In the genomic region with DNA sequence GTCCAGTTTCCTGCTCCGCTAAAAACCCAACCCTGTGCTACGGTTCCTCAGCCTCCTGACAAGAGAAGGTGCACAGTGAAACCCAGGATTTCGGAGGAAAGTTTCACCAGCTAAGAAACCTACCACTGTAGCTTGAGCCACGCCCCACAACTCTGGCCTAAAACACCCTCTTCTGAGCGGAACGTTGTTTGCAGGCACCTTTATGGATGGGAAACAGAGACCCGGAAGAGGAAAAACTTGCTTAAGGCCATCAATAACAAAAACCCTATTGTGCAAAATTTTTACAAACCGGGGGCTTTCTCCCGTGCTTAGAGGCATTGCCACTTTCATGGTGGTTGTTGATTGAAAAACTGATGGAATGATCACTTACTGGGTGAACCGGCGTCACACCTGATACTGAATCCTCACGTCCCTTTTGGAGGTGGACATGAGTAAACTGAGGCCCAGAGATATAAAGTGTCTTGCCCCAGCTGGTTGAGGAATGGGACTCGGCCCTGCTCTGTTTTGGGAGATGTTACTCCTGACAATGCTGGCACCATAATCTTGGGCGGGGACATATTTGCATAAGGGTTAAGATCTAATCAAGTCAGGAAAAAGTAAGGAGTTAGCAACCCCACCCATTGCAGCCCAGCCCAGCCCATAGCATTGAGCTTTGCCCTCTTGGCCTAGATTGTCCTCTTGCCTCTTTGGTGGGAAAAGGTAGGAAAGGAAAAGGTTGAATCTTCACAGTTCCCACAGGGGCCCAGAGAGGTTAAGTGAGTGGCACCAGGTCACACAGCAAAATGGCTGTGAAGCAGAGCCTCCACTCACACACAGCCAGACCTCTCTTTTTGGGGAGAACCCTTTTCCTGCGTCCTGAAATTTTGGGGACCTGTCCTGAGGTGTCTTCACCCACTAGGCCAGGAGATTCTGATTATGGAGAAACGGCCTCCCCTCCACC, we compare ENCODE assay signal across 8 cellular contexts. TPM values are rescaled to one million over a fixed set of nuclear protein-coding genes. Genes with fewer than 3 reads are reported as not detected.
A peak's percentile ranks its signal among the peaks of the same experiment; 100 is the strongest.
DNase-seq lines count a peak whose midpoint lies in the region; ATAC-seq and TF ChIP-seq lines count a peak whose summit lies in the region.

No MANE protein-coding gene starts in this region.

- DNase-seq in CD8-positive, alpha-beta T cell: no peak
- DNase-seq in NAMALWA (ENCODE audit: low spot score) (peak; percentile 27), body of pancreas (peak in 2 of 4 donors; percentile 21 to 32), left lung (no peak), thyroid gland (peak in 1 of 2 donors; percentile 19), NCI-H1930 (lab: John Stamatoyannopoulos, UW) (no peak)

- CTCF ChIA-PET in CD8-positive, alpha-beta T cell (lab: Charles Lee): interaction anchor here (0.6 to 16.7 kb wide), 3 partner anchors 223 to 255 kb away, joined by 3 to 316 read pairs (median 144); no protein-coding TSS in a partner anchor

- peak overlapping the region; percentile 48 for H3K4me3 ChIP-seq in CD8-positive, alpha-beta T cell (ENCODE audit: low read depth, low read length)
- peak overlapping the region in 1 of 2 donors; percentile 8 for H3K4me3 ChIP-seq in body of pancreas
- H3K4me3 ChIP-seq in left lung: peak overlapping the region; percentile 37 to 41
- H3K4me3 ChIP-seq in thyroid gland (replicated peaks in 1 of 3): peak overlapping the region in 2 of 3 donors; percentile 13 to 43

- peaks cover under 1% of the 10 kb centered on the region for H3K9me3 Mint-ChIP-seq in CD8-positive, alpha-beta T cell

- intact Hi-C loops in CD8-positive, alpha-beta T cell (cut with DNase I, micrococcal nuclease): loop anchor here in 1 of 2 experiments (5.0 kb wide), 1 partner anchor 795 kb away; no protein-coding TSS in a partner anchor
- intact Hi-C loops in body of pancreas (cut with DNase I) (no loop called here), left lung (cut with DNase I) (no loop called here), thyroid gland (cut with DNase I) (no loop called here)

- no peaks in the 10 kb centered on the region for H3K27me3 ChIP-seq in CD8-positive, alpha-beta T cell (ENCODE audit: insufficient read depth, low read length)
- H3K27me3 ChIP-seq in body of pancreas (peaks cover 0 to 5% of the 10 kb centered on the region in 2 donors), left lung (peaks cover 0 to 37% of the 10 kb centered on the region in 2 donors), thyroid gland (no peaks in the 10 kb centered on the region)

- no peaks in the 10 kb centered on the region for H3K36me3 ChIP-seq in CD8-positive, alpha-beta T cell (ENCODE audit: insufficient read depth, low read length)
- H3K36me3 ChIP-seq in body of pancreas (replicated peaks in 1 of 2; ENCODE audit: insufficient read depth in 1 of 2, low read depth in 2 of 2) (no peaks in the 10 kb centered on the region), left lung (no peaks in the 10 kb centered on the region), thyroid gland (no peaks in the 10 kb centered on the region)

- H3K36me3 Mint-ChIP-seq in CD8-positive, alpha-beta T cell: no peaks in the 10 kb centered on the region

- H3K27ac Mint-ChIP-seq in CD8-positive, alpha-beta T cell: peak overlapping the region; percentile 65

- H3K27ac ChIP-seq in CD8-positive, alpha-beta T cell (ENCODE audit: low read depth, low read length): no peak overlapping the region
- H3K27ac ChIP-seq in body of pancreas (peak overlapping the region in 2 of 4 donors; percentile 19 to 49), left lung (peak overlapping the region in 1 of 2 donors; percentile 71), thyroid gland (peak overlapping the region in 1 of 3 donors; percentile 38)

- TF ChIP-seq POLR2A in body of pancreas (IDR thresholded peaks at IDR 0.05) (no peak), thyroid gland (IDR thresholded peaks at IDR 0.05) (no peak)

- ATAC-seq in CD8-positive, alpha-beta T cell: peak; percentile 35
- ATAC-seq in body of pancreas (peak; percentile 19), left lung (peak; percentile 35), HG02588 (IDR thresholded peaks at IDR 0.05; ENCODE audit: unreplicated experiment) (no peak), GM18517 (IDR thresholded peaks at IDR 0.05; ENCODE audit: unreplicated experiment) (no peak)

- H3K4me3 Mint-ChIP-seq in CD8-positive, alpha-beta T cell: peak overlapping the region; percentile 85

- POLR2A ChIA-PET in CD8-positive, alpha-beta T cell (lab: Charles Lee): interaction anchor here (1.2 kb wide), 1 partner anchor 10 kb away, joined by 3 read pairs; no protein-coding TSS in a partner anchor

- peaks cover 21% of the 10 kb centered on the region for H3K4me1 ChIP-seq in CD8-positive, alpha-beta T cell (ENCODE audit: insufficient read depth, low read length)
- H3K4me1 ChIP-seq in body of pancreas: peaks cover 15% of the 10 kb centered on the region
- H3K4me1 ChIP-seq in left lung: peaks cover 6 to 24% of the 10 kb centered on the region in 2 donors
- peaks cover 8 to 10% of the 10 kb centered on the region in 2 donors for H3K4me1 ChIP-seq in thyroid gland

- WGBS in body of pancreas, 2 donors: 36 to 45% methylated on average over 16 of the region's 16 CpGs
- WGBS in thyroid gland, 2 donors: 35 to 39% methylated on average over 16 of the region's 16 CpGs

- peaks cover 24% of the 10 kb centered on the region for H3K27me3 Mint-ChIP-seq in CD8-positive, alpha-beta T cell (ENCODE audit: low read depth)

- no peak for TF ChIP-seq CTCF in CD8-positive, alpha-beta T cell (IDR thresholded peaks at IDR 0.05)
- TF ChIP-seq CTCF in body of pancreas (IDR thresholded peaks at IDR 0.05): no peak
- TF ChIP-seq CTCF in left lung (IDR thresholded peaks at IDR 0.05): no peak
- no peak for TF ChIP-seq CTCF in thyroid gland (IDR thresholded peaks at IDR 0.05)

- peaks cover 27% of the 10 kb centered on the region for H3K4me1 Mint-ChIP-seq in CD8-positive, alpha-beta T cell (ENCODE audit: low read depth)

- H3K9me3 ChIP-seq in CD8-positive, alpha-beta T cell (ENCODE audit: low read length): no peaks in the 10 kb centered on the region
- no peaks in the 10 kb centered on the region for H3K9me3 ChIP-seq in body of pancreas
- peaks cover 0 to under 1% of the 10 kb centered on the region in 2 donors for H3K9me3 ChIP-seq in left lung
- no peaks in the 10 kb centered on the region for H3K9me3 ChIP-seq in thyroid gland

RNA-seq across cellular contexts. Expression of gene PTGS1, which starts 23.2 kb away (rescaled TPM):
- total RNA-seq in CD8-positive, alpha-beta T cell: not detected
- 1 to 10 TPM; 2.1 to 3.0 TPM for total RNA-seq in body of pancreas
- 10 to 100 TPM; 12.9 to 16.3 TPM for total RNA-seq in left lung
- 1 to 10 TPM; 2.3 to 4.0 (median 3.5) TPM for total RNA-seq in thyroid gland

Comparison
In these comparisons a context has a peak if more than half of its experiments do, and no peak if none do; other contexts are left out.
1. ATAC-seq: peak in CD8-positive, alpha-beta T cell (single experiment), body of pancreas (single experiment) and left lung (single experiment); none in HG02588 (single experiment) and GM18517 (single experiment).